In genomic region chr17:74211929-74212261, GRCh38 we compare ENCODE assay signal across 9 cellular contexts. TPM values are rescaled to one million over a fixed set of nuclear protein-coding genes. Genes with fewer than 3 reads are reported as not detected.
DNase-seq lines count a peak whose midpoint lies in the region; ATAC-seq, FAIRE-seq and TF ChIP-seq lines count a peak whose summit lies in the region.
"Had no signal": no experiment of that assay in that cellular context is flagged by ENCODE, and none has a peak within 500 bp of the region (broad histone marks: within the 10 kb centered on the region; RNA-seq: fewer than 3 reads in every experiment).

No MANE protein-coding gene starts in this region.

- no peaks in the 10 kb centered on the region for H3K27me3 Mint-ChIP-seq in activated T-cell treated with anti-CD3 and anti-CD28 coated beads, Interleukin-2, amount 50 U/mL, for 24 hours

- 78% methylated on average over 12 of the region's 12 CpGs for WGBS in HepG2 (ENCODE audit: low lambda C conversion rate)

- H3K9me3 ChIP-seq in HepG2 (ENCODE audit: low read length) (no peaks in the 10 kb centered on the region), tibial artery (no peaks in the 10 kb centered on the region)

- no peak overlapping the region for H3K4me2 ChIP-seq in HepG2 (ENCODE audit: low read depth, low read length)

- TF ChIP-seq EP300 in HepG2 (IDR thresholded peaks at IDR 0.05; ENCODE audit: low read depth in 2 of 2, low read length in 2 of 2) (no peak), HepG2 (CRISPR knock-in tag; IDR thresholded peaks at IDR 0.05; ENCODE audit: borderline replicate concordance) (no peak)

- TF ChIP-seq CTCF in HepG2 (CRISPR knock-in tag; IDR thresholded peaks at IDR 0.05), result no peak
- TF ChIP-seq CTCF in tibial artery (IDR thresholded peaks at IDR 0.05), result no peak

- H3K27me3 ChIP-seq in HepG2 (ENCODE audit: control insufficient read depth in 1 of 2, insufficient read depth in 2 of 2, low read length in 2 of 2), result peaks cover 0 to 8% of the 10 kb centered on the region in 2 experiments; a peak in 3 of 5 replicates
- no peaks in the 10 kb centered on the region for H3K27me3 ChIP-seq in tibial artery

- H3K27ac Mint-ChIP-seq in activated T-cell treated with anti-CD3 and anti-CD28 coated beads, Interleukin-2, amount 50 U/mL, for 24 hours, result peak overlapping the region; percentile 80

- peaks cover 53% of the 10 kb centered on the region for H3K4me1 ChIP-seq in HepG2 (ENCODE audit: insufficient read depth, low read length)
- H3K4me1 ChIP-seq in tibial artery, result peaks cover 0 to 54% (median 38%) of the 10 kb centered on the region in 4 donors

- in situ Hi-C loops in HepG2 (cut with HindIII; ENCODE audit: extremely low pct_ligation_motif_present, low pct_unique_long_range_greater_than_20kb), result no loop called here

- peaks cover 24 to 40% of the 10 kb centered on the region in 2 experiments for H3K36me3 ChIP-seq in HepG2 (replicated peaks in 1 of 2; ENCODE audit: control insufficient read depth in 1 of 2, insufficient read depth in 2 of 2, low read length in 2 of 2)
- peaks cover 13 to 35% (median 29%) of the 10 kb centered on the region in 3 donors for H3K36me3 ChIP-seq in tibial artery

- intact Hi-C loops in HepG2 (cut with micrococcal nuclease; ENCODE audit: unreplicated experiment) (no loop called here), tibial artery (cut with DNase I; ENCODE audit: low total_unique reads) (loop anchor here (5.0 kb wide), 1 partner anchor 235 kb away; no protein-coding TSS in a partner anchor)

- no peak for TF ChIP-seq POLR2A in HepG2 (IDR thresholded peaks at IDR 0.05; ENCODE audit: insufficient read depth in 1 of 2, low read depth in 2 of 2, low read length in 2 of 2)

- H3K9me3 Mint-ChIP-seq in activated T-cell treated with anti-CD3 and anti-CD28 coated beads, Interleukin-2, amount 50 U/mL, for 24 hours, result no peaks in the 10 kb centered on the region

- H4K20me1 ChIP-seq in HepG2 (ENCODE audit: insufficient read depth, low read length), result peaks cover 43% of the 10 kb centered on the region

- ATAC-seq in HepG2, result peak; percentile 1

- peaks cover 13% of the 10 kb centered on the region for H3K79me2 ChIP-seq in HepG2 (ENCODE audit: insufficient read depth, low read length)

- H3K4me1 Mint-ChIP-seq in activated T-cell treated with anti-CD3 and anti-CD28 coated beads, Interleukin-2, amount 50 U/mL, for 24 hours (ENCODE audit: low read depth), result peaks cover 82% of the 10 kb centered on the region

- H3K4me3 ChIP-seq in HepG2 (replicated peaks in 1 of 3; ENCODE audit: insufficient read depth in 1 of 3, low read depth in 2 of 3, low read length in 3 of 3) (no peak overlapping the region), tibial artery (peak overlapping the region; percentile 51 to 61)

- no peak overlapping the region for H3K9ac ChIP-seq in HepG2 (ENCODE audit: insufficient read depth, low read depth, low read length)

- H3K4me3 Mint-ChIP-seq in activated T-cell treated with anti-CD3 and anti-CD28 coated beads, Interleukin-2, amount 50 U/mL, for 24 hours, result peak overlapping the region; percentile 68

- DNase-seq in activated T-cell treated with anti-CD3 and anti-CD28 coated beads, Interleukin-2, amount 50 U/mL, for 24 hours, result no peak
- DNase-seq in activated T-cell treated with anti-CD3 and anti-CD28 coated beads, Interleukin-2, amount 50 U/mL, for 1 hour, result no peak
- peak; percentile 22 for DNase-seq in amniotic epithelial cell (ENCODE audit: low read depth)
- no peak for DNase-seq in HepG2 (ENCODE audit: low spot score)
- DNase-seq in tibial artery, result no peak
- no peak for DNase-seq in HTR-8/SVneo (ENCODE audit: insufficient read length, low spot score)
- DNase-seq in NCI-H2227 treated with DMSO at 0.1 percent for 48 hours (lab: John Stamatoyannopoulos, UW), result no peak
- no peak for DNase-seq in NCI-H774 (lab: John Stamatoyannopoulos, UW)
- DNase-seq: NCI-H1048 had no signal

- TF ChIP-seq RAD21 in HepG2 (CRISPR knock-in tag; IDR thresholded peaks at IDR 0.05), result no peak

- no peak overlapping the region for H2AFZ ChIP-seq in HepG2 (ENCODE audit: low read length)

- CTCF ChIA-PET in HepG2 (lab: Yijun Ruan, JAX; ENCODE audit: low intra/inter-chr PET ratio, low total read pairs), result no interaction called here

- BruUV-seq in HepG2 (replicated peaks; lab: Mats Ljungman, UMichigan), result no TSS peak

- no peak overlapping the region for H3K27ac ChIP-seq in HepG2 (ENCODE audit: extremely low read length, insufficient read depth, low read length)
- peak overlapping the region in 1 of 2 donors; percentile 70 for H3K27ac ChIP-seq in tibial artery

- H3K36me3 Mint-ChIP-seq in activated T-cell treated with anti-CD3 and anti-CD28 coated beads, Interleukin-2, amount 50 U/mL, for 24 hours (ENCODE audit: low read depth), result peaks cover 51% of the 10 kb centered on the region

- FAIRE-seq in HepG2 (lab: Jason Lieb, UNC) (no peak), HTR-8/SVneo (lab: Jason Lieb, UNC) (no peak)

- POLR2A ChIA-PET in HepG2 (lab: Yijun Ruan, JAX), result interaction anchor here (0.7 kb wide), 1 partner anchor 85 kb away, joined by 3 read pairs; no protein-coding TSS in a partner anchor

TF ChIP-seq in HepG2, 621 proteins besides CTCF, POLR2A, EP300 and RAD21 (continues in another document):
- no peak for TF ChIP-seq BCLAF1 (IDR thresholded peaks at IDR 0.05)

RNA-seq across cellular contexts. Expression of gene TTYH2, which starts 1.5 kb away (rescaled TPM):
- 0.32 and 0.77 TPM in 2 replicates for total RNA-seq in HepG2 (2016; rRNA removed; fragmentation: Illumina TruSeq; extraction: Trizol)
- total RNA-seq in HepG2 (2016; cell fraction: cytosol; rRNA removed; fragmentation: Illumina TruSeq; extraction: Trizol; ENCODE audit: low read depth), result 0.09 and 0.20 TPM in 2 replicates
- total RNA-seq in HepG2 (2016; cell fraction: insoluble cytoplasmic fraction; rRNA removed; fragmentation: Illumina TruSeq; extraction: Trizol), result 0.56 and 0.83 TPM in 2 replicates
- total RNA-seq in HepG2 (2016; cell fraction: membrane; rRNA removed; fragmentation: Illumina TruSeq; extraction: Trizol), result 0.56 and 0.76 TPM in 2 replicates
- 0.72 and 1.6 TPM in 2 replicates for total RNA-seq in HepG2 (2016; cell fraction: nucleus; rRNA removed; fragmentation: Illumina TruSeq; extraction: Trizol)
- 0.96 and 1.6 TPM in 2 replicates for polyA plus RNA-seq in HepG2 (2011; rRNA removed)
- 0.88 and 1.1 TPM in 2 replicates for polyA plus RNA-seq in HepG2 (2011; cell fraction: cytosol; rRNA removed)
- 1.7 and 2.0 TPM in 2 replicates for polyA plus RNA-seq in HepG2 (2011; cell fraction: nucleus; rRNA removed)
- 0.34 and 1.0 TPM in 2 replicates for polyA plus RNA-seq in HepG2 (2012)
- 0.05 and 0.17 TPM in 2 replicates for polyA plus RNA-seq in HepG2 (2016; cell fraction: cytosol; fragmentation: Illumina TruSeq; extraction: Trizol; ENCODE audit: low read depth)
- polyA plus RNA-seq in HepG2 (2016; cell fraction: insoluble cytoplasmic fraction; fragmentation: Illumina TruSeq; extraction: Trizol; ENCODE audit: low read depth), result 0.27 and 0.61 TPM in 2 replicates
- 0.23 and 0.50 TPM in 2 replicates for polyA plus RNA-seq in HepG2 (2016; cell fraction: membrane; fragmentation: Illumina TruSeq; extraction: Trizol; ENCODE audit: low read depth)
- 1.9 and 2.0 TPM in 2 replicates for polyA plus RNA-seq in HepG2 (2016; cell fraction: nucleus; fragmentation: Illumina TruSeq; extraction: Trizol; ENCODE audit: insufficient read depth, low read depth)
- 3.4 and 3.8 TPM in 2 replicates for polyA minus RNA-seq in HepG2 (2011; rRNA and poly(A)+ RNA removed; ENCODE audit: low replicate concordance)
- 0.18 and 0.89 TPM in 2 replicates for polyA minus RNA-seq in HepG2 (2011; cell fraction: cytosol; rRNA and poly(A)+ RNA removed)
- polyA minus RNA-seq in HepG2 (2011; cell fraction: nucleus; rRNA and poly(A)+ RNA removed), result 0.52 and 1.1 TPM in 2 replicates

RNA-seq across cellular contexts. Expression of gene RPL38, which starts 8.4 kb away (rescaled TPM):
- 2,370 and 2,621 TPM in 2 replicates for total RNA-seq in HepG2 (2016; rRNA removed; fragmentation: Illumina TruSeq; extraction: Trizol)
- total RNA-seq in HepG2 (2016; cell fraction: cytosol; rRNA removed; fragmentation: Illumina TruSeq; extraction: Trizol; ENCODE audit: low read depth), result 2,846 and 3,171 TPM in 2 replicates
- total RNA-seq in HepG2 (2016; cell fraction: insoluble cytoplasmic fraction; rRNA removed; fragmentation: Illumina TruSeq; extraction: Trizol), result 2,344 and 2,494 TPM in 2 replicates
- total RNA-seq in HepG2 (2016; cell fraction: membrane; rRNA removed; fragmentation: Illumina TruSeq; extraction: Trizol), result 4,564 and 4,636 TPM in 2 replicates
- 746 and 817 TPM in 2 replicates for total RNA-seq in HepG2 (2016; cell fraction: nucleus; rRNA removed; fragmentation: Illumina TruSeq; extraction: Trizol)
- 2,077 and 2,372 TPM in 2 replicates for polyA plus RNA-seq in HepG2 (2011; rRNA removed)
- 407 and 1,119 TPM in 2 replicates for polyA plus RNA-seq in HepG2 (2011; cell fraction: cytosol; rRNA removed)
- polyA plus RNA-seq in HepG2 (2011; cell fraction: nucleus; rRNA removed), result 463 and 488 TPM in 2 replicates
- 4,774 and 5,492 TPM in 2 replicates for polyA plus RNA-seq in HepG2 (2012)
- polyA plus RNA-seq in HepG2 (2016; cell fraction: cytosol; fragmentation: Illumina TruSeq; extraction: Trizol; ENCODE audit: low read depth), result 3,783 and 3,983 TPM in 2 replicates
- polyA plus RNA-seq in HepG2 (2016; cell fraction: insoluble cytoplasmic fraction; fragmentation: Illumina TruSeq; extraction: Trizol; ENCODE audit: low read depth), result 2,521 and 2,667 TPM in 2 replicates
- 4,834 and 4,888 TPM in 2 replicates for polyA plus RNA-seq in HepG2 (2016; cell fraction: membrane; fragmentation: Illumina TruSeq; extraction: Trizol; ENCODE audit: low read depth)
- polyA plus RNA-seq in HepG2 (2016; cell fraction: nucleus; fragmentation: Illumina TruSeq; extraction: Trizol; ENCODE audit: insufficient read depth, low read depth), result 1,405 and 1,472 TPM in 2 replicates
- 264 and 339 TPM in 2 replicates for polyA minus RNA-seq in HepG2 (2011; rRNA and poly(A)+ RNA removed; ENCODE audit: low replicate concordance)
- polyA minus RNA-seq in HepG2 (2011; cell fraction: cytosol; rRNA and poly(A)+ RNA removed), result 484 and 523 TPM in 2 replicates
- 268 and 368 TPM in 2 replicates for polyA minus RNA-seq in HepG2 (2011; cell fraction: nucleus; rRNA and poly(A)+ RNA removed)

Comparison
In these comparisons a context has a peak if more than half of its experiments do, and no peak if none do; other contexts are left out.
1. H3K4me3 ChIP-seq: peak in tibial artery (2 of 2); none in HepG2 (0 of 3).